21 cellular contexts compared by ENCODE assay signal in genomic region chr10:416091-416515, GRCh38.
A peak's percentile ranks its signal among the peaks of the same experiment; 100 is the strongest.
DNase-seq lines count a peak whose midpoint lies in the region; ATAC-seq, FAIRE-seq and TF ChIP-seq lines count a peak whose summit lies in the region.
"Had no signal": no experiment of that assay in that cellular context is flagged by ENCODE, and none has a peak within 500 bp of the region (broad histone marks: within the 10 kb centered on the region; RNA-seq: fewer than 3 reads in every experiment).

No MANE protein-coding gene starts in this region.

- H3K27ac ChIP-seq in DOHH2 (ENCODE audit: low read depth, low read length) (no peak overlapping the region), MM.1S (ENCODE audit: low read length) (no peak overlapping the region)
- H3K27ac ChIP-seq: ascending aorta, colonic mucosa, gastrocnemius medialis, ovary, SK-N-MC had no signal

- no peak overlapping the region for H3K27ac Mint-ChIP-seq in stimulated activated naive CD8-positive, alpha-beta T cell treated with anti-CD3 and anti-CD28 coated beads, Interleukin-15, amount 100 ng/mL, for 72 hours
- H3K27ac Mint-ChIP-seq: activated CD4-positive, alpha-beta T cell treated with anti-CD3 and anti-CD28 coated beads, Interleukin-2, amount 10 ng/mL, durations not matched to agents 24 days and 14 days; activated naive CD4-positive, alpha-beta T cell treated with anti-CD3 and anti-CD28 coated beads, Interleukin-2, amount 10 ng/mL, durations not matched to agents 7 days and 5 days had no signal

- no peak for FAIRE-seq in RCC 7860 (lab: Jason Lieb, UNC)
- FAIRE-seq: D721Med, endothelial cell of umbilical vein, H54, HTR-8/SVneo had no signal

- no peaks in the 10 kb centered on the region for H3K79me2 ChIP-seq in DOHH2 (ENCODE audit: control insufficient read depth, low read length)
- no peaks in the 10 kb centered on the region for H3K79me2 ChIP-seq in MM.1S (ENCODE audit: low read length)

- intact Hi-C loops in left ventricle myocardium superior (cut with micrococcal nuclease), result no loop called here

- no peak overlapping the region for H2AFZ ChIP-seq in MM.1S (ENCODE audit: low read length)

- peaks cover 5% of the 10 kb centered on the region for H3K4me1 Mint-ChIP-seq in stimulated activated naive CD8-positive, alpha-beta T cell treated with anti-CD3 and anti-CD28 coated beads, Interleukin-15, amount 100 ng/mL, for 72 hours
- H3K4me1 Mint-ChIP-seq: activated CD4-positive, alpha-beta T cell treated with anti-CD3 and anti-CD28 coated beads, Interleukin-2, amount 10 ng/mL, durations not matched to agents 24 days and 14 days; activated naive CD4-positive, alpha-beta T cell treated with anti-CD3 and anti-CD28 coated beads, Interleukin-2, amount 10 ng/mL, durations not matched to agents 7 days and 5 days had no signal

- H3K27me3 ChIP-seq in DOHH2 (ENCODE audit: control insufficient read depth, low read length) (no peaks in the 10 kb centered on the region), MM.1S (replicated peaks; ENCODE audit: insufficient read depth, low read length) (no peaks in the 10 kb centered on the region)
- H3K27me3 ChIP-seq: ascending aorta, colonic mucosa, gastrocnemius medialis, ovary had no signal

- no peak overlapping the region for H3K4me2 ChIP-seq in DOHH2 (ENCODE audit: low read length)
- H3K4me2 ChIP-seq in MM.1S (ENCODE audit: low read depth, low read length), result no peak overlapping the region

- H3K4me1 ChIP-seq in DOHH2 (ENCODE audit: control insufficient read depth, low read length) (peaks cover 6% of the 10 kb centered on the region), MM.1S (ENCODE audit: low read length) (no peaks in the 10 kb centered on the region)
- H3K4me1 ChIP-seq: colonic mucosa, gastrocnemius medialis had no signal

- H3K9ac ChIP-seq in MM.1S (ENCODE audit: low read length), result no peak overlapping the region

- H3K36me3 ChIP-seq in DOHH2 (ENCODE audit: control insufficient read depth, low read length) (peaks cover 55% of the 10 kb centered on the region), MM.1S (replicated peaks; ENCODE audit: insufficient read depth, low read length) (no peaks in the 10 kb centered on the region)
- H3K36me3 ChIP-seq: colonic mucosa, ovary had no signal

- no peak overlapping the region for H3K4me3 Mint-ChIP-seq in stimulated activated naive CD8-positive, alpha-beta T cell treated with anti-CD3 and anti-CD28 coated beads, Interleukin-15, amount 100 ng/mL, for 72 hours
- H3K4me3 Mint-ChIP-seq: activated CD4-positive, alpha-beta T cell treated with anti-CD3 and anti-CD28 coated beads, Interleukin-2, amount 10 ng/mL, durations not matched to agents 24 days and 14 days; activated naive CD4-positive, alpha-beta T cell treated with anti-CD3 and anti-CD28 coated beads, Interleukin-2, amount 10 ng/mL, durations not matched to agents 7 days and 5 days had no signal

- H3K4me3 ChIP-seq in DOHH2 (ENCODE audit: low read length), result no peak overlapping the region
- H3K4me3 ChIP-seq in MM.1S (ENCODE audit: low read length), result no peak overlapping the region
- no peak overlapping the region for H3K4me3 ChIP-seq in epithelial cell of proximal tubule (ENCODE audit: low read depth, low read length)
- no peak overlapping the region for H3K4me3 ChIP-seq in retinal pigment epithelial cell (ENCODE audit: low read length)
- H3K4me3 ChIP-seq: ascending aorta, colonic mucosa, gastrocnemius medialis, ovary, SK-N-MC had no signal

- H4K20me1 ChIP-seq in DOHH2 (ENCODE audit: control insufficient read depth, insufficient read depth, low read depth, low read length) (no peaks in the 10 kb centered on the region), MM.1S (ENCODE audit: insufficient read depth, low read length) (no peaks in the 10 kb centered on the region)

- DNase-seq in MM.1S (no peak), epithelial cell of proximal tubule (ENCODE audit: low read depth) (no peak), retinal pigment epithelial cell (ENCODE audit: low read depth) (no peak), left ventricle myocardium superior (no peak), RCC 7860 (ENCODE audit: low spot score) (no peak)
- no peak for DNase-seq in stimulated activated naive CD8-positive, alpha-beta T cell treated with anti-CD3 and anti-CD28 coated beads, Interleukin-15, amount 100 ng/mL, for 72 hours
- DNase-seq in stimulated activated CD8-positive, alpha-beta memory T cell treated with anti-CD3 and anti-CD28 coated beads, Interleukin-4, amount 100 ng/mL, for 48 hours, result no peak
- DNase-seq: activated CD4-positive, alpha-beta T cell treated with anti-CD3 and anti-CD28 coated beads, Interleukin-2, amount 10 ng/mL, durations not matched to agents 24 days and 14 days; activated naive CD4-positive, alpha-beta T cell treated with anti-CD3 and anti-CD28 coated beads, Interleukin-2, amount 10 ng/mL, durations not matched to agents 7 days and 5 days; colonic mucosa; gastrocnemius medialis; NCI-H1930; ovary; substantia nigra had no signal

- H3K9me2 ChIP-seq in DOHH2 (replicated peaks; ENCODE audit: control insufficient read depth, low read length) (no peaks in the 10 kb centered on the region), MM.1S (replicated peaks; ENCODE audit: insufficient read depth, low read length) (no peaks in the 10 kb centered on the region)

- H3K9me3 Mint-ChIP-seq in stimulated activated naive CD8-positive, alpha-beta T cell treated with anti-CD3 and anti-CD28 coated beads, Interleukin-15, amount 100 ng/mL, for 72 hours, result no peaks in the 10 kb centered on the region
- H3K9me3 Mint-ChIP-seq: activated CD4-positive, alpha-beta T cell treated with anti-CD3 and anti-CD28 coated beads, Interleukin-2, amount 10 ng/mL, durations not matched to agents 24 days and 14 days; activated naive CD4-positive, alpha-beta T cell treated with anti-CD3 and anti-CD28 coated beads, Interleukin-2, amount 10 ng/mL, durations not matched to agents 7 days and 5 days had no signal

- H3K9me3 ChIP-seq in DOHH2 (ENCODE audit: control insufficient read depth, insufficient read depth, low read length) (no peaks in the 10 kb centered on the region), MM.1S (replicated peaks; ENCODE audit: insufficient read depth, low read length) (no peaks in the 10 kb centered on the region)
- H3K9me3 ChIP-seq: ascending aorta, colonic mucosa, gastrocnemius medialis, ovary had no signal

- no peaks in the 10 kb centered on the region for H3F3A ChIP-seq in DOHH2 (ENCODE audit: control insufficient read depth, insufficient read depth)
- no peaks in the 10 kb centered on the region for H3F3A ChIP-seq in MM.1S (ENCODE audit: insufficient read depth, low read length)

- TF ChIP-seq CTCF in DOHH2 (IDR thresholded peaks at IDR 0.05; ENCODE audit: low read depth, low read length, poor library complexity, severe bottlenecking) (peak; percentile 23), MM.1S (IDR thresholded peaks at IDR 0.05; ENCODE audit: low read length) (0 out of 2 replicates have a peak, but pooled peaks have one; percentile 3), epithelial cell of proximal tubule (conservative IDR thresholded peaks at IDR 0.05; ENCODE audit: low read depth, low read length) (peak; percentile 24), retinal pigment epithelial cell (conservative IDR thresholded peaks at IDR 0.05; ENCODE audit: low read depth, low read length) (peak; percentile 14)

- no peak for ATAC-seq in stimulated activated naive CD8-positive, alpha-beta T cell treated with anti-CD3 and anti-CD28 coated beads, Interleukin-15, amount 100 ng/mL, for 72 hours
- ATAC-seq in left ventricle myocardium superior, result no peak
- ATAC-seq: gastrocnemius medialis had no signal

- H3K27me3 Mint-ChIP-seq in stimulated activated naive CD8-positive, alpha-beta T cell treated with anti-CD3 and anti-CD28 coated beads, Interleukin-15, amount 100 ng/mL, for 72 hours, result no peaks in the 10 kb centered on the region
- H3K27me3 Mint-ChIP-seq: activated CD4-positive, alpha-beta T cell treated with anti-CD3 and anti-CD28 coated beads, Interleukin-2, amount 10 ng/mL, durations not matched to agents 24 days and 14 days had no signal
